Comparison of ENCODE assay signal across 1 cellular context in genomic region chr22:31399211-31400022, GRCh38.
TF ChIP-seq lines count a peak whose summit lies in the region.

DRG1 (plus strand) TSS chr22:31399604; CDS start chr22:31399684, 80 bp downstream.

TF ChIP-seq in HepG2, 621 proteins besides CTCF, POLR2A, EP300 and RAD21 (continued from another document and continues in another):
- no peak for TF ChIP-seq ZNF282 (IDR thresholded peaks at IDR 0.05; ENCODE audit: partially characterized antibody)
- 0 out of 2 replicates have a peak, but pooled peaks have one; percentile 34 for TF ChIP-seq ZNF251 (CRISPR knock-in tag; IDR thresholded peaks at IDR 0.05)
- no peak for TF ChIP-seq MAFF (IDR thresholded peaks at IDR 0.05; ENCODE audit: low read depth, low read length)
- TF ChIP-seq USF2 (IDR thresholded peaks at IDR 0.05; ENCODE audit: low read depth, low read length) = no peak
- TF ChIP-seq USF2 (CRISPR knock-in tag; IDR thresholded peaks at IDR 0.05; ENCODE audit: borderline replicate concordance) = no peak
- no peak; the same call in 1 of the 2 replicates for TF ChIP-seq AHDC1 (CRISPR knock-in tag; IDR thresholded peaks at IDR 0.05; ENCODE audit: borderline replicate concordance)
- 0 out of 2 replicates have a peak, but pooled peaks have one; percentile 25 for TF ChIP-seq AFF4 (CRISPR knock-in tag; IDR thresholded peaks at IDR 0.05)
- TF ChIP-seq RFX1 (IDR thresholded peaks at IDR 0.05) = no peak
- no peak for TF ChIP-seq ADNP (CRISPR knock-in tag; IDR thresholded peaks at IDR 0.05)
- no peak for TF ChIP-seq ZBTB1 (CRISPR knock-in tag; IDR thresholded peaks at IDR 0.05; ENCODE audit: borderline replicate concordance)
- TF ChIP-seq ZFP41 (CRISPR knock-in tag; IDR thresholded peaks at IDR 0.05; ENCODE audit: borderline replicate concordance) = no peak
- TF ChIP-seq ZNF619 (CRISPR knock-in tag; IDR thresholded peaks at IDR 0.05) = peak; percentile 96
- peak; percentile 82 for TF ChIP-seq IKZF4 (CRISPR knock-in tag; IDR thresholded peaks at IDR 0.05; ENCODE audit: borderline replicate concordance, low read depth, not compliant biosample characterization)
- TF ChIP-seq PLSCR1 (CRISPR knock-in tag; IDR thresholded peaks at IDR 0.05; ENCODE audit: borderline replicate concordance) = 0 out of 2 replicates have a peak, but pooled peaks have one; percentile 82
- TF ChIP-seq ELF3 (CRISPR knock-in tag; IDR thresholded peaks at IDR 0.05) = peak; percentile 19; the same call in 1 of the 2 replicates
- peak; percentile 39; the same call in 1 of the 2 replicates for TF ChIP-seq PBX2 (CRISPR knock-in tag; IDR thresholded peaks at IDR 0.05)
- TF ChIP-seq ZC3H4 (CRISPR knock-in tag; IDR thresholded peaks at IDR 0.05; ENCODE audit: borderline replicate concordance) = 0 out of 2 replicates have a peak, but pooled peaks have one; percentile 20
- peak; percentile 89; the same call in 1 of the 2 replicates for TF ChIP-seq ZBTB2 (CRISPR knock-in tag; IDR thresholded peaks at IDR 0.05; ENCODE audit: low read depth)
- no peak for TF ChIP-seq RFX3 (CRISPR knock-in tag; IDR thresholded peaks at IDR 0.05)
- no peak for TF ChIP-seq DDIT3 (CRISPR knock-in tag; IDR thresholded peaks at IDR 0.05)
- no peak; the same call in 1 of the 2 replicates for TF ChIP-seq ELF4 (CRISPR knock-in tag; IDR thresholded peaks at IDR 0.05; ENCODE audit: borderline replicate concordance)
- no peak for TF ChIP-seq ARID2 (CRISPR knock-in tag; IDR thresholded peaks at IDR 0.05; ENCODE audit: borderline replicate concordance)
- TF ChIP-seq SMC3 (IDR thresholded peaks at IDR 0.05; ENCODE audit: low read length) = no peak
- TF ChIP-seq ZNF879 (CRISPR knock-in tag; IDR thresholded peaks at IDR 0.05) = no peak
- TF ChIP-seq ZFP1 (CRISPR knock-in tag; IDR thresholded peaks at IDR 0.05) = no peak
- no peak for TF ChIP-seq REL (CRISPR knock-in tag; conservative IDR thresholded peaks at IDR 0.05)
- TF ChIP-seq ETV5 (CRISPR knock-in tag; IDR thresholded peaks at IDR 0.05; ENCODE audit: borderline replicate concordance) = peak; percentile 36; the same call in 1 of the 2 replicates
- no peak for TF ChIP-seq CCAR2 (optimal IDR thresholded peaks at IDR 0.05; ENCODE audit: low read depth, low read length)
- peak; percentile 84 for TF ChIP-seq RBM39 (IDR thresholded peaks at IDR 0.05; ENCODE audit: low read depth, low read length, poor library complexity, severe bottlenecking)
- peak; percentile 66 for TF ChIP-seq GFI1 (CRISPR knock-in tag; IDR thresholded peaks at IDR 0.05; ENCODE audit: borderline replicate concordance)
- TF ChIP-seq SCMH1 (CRISPR knock-in tag; IDR thresholded peaks at IDR 0.05; ENCODE audit: borderline replicate concordance) = no peak
- TF ChIP-seq TEAD3 (CRISPR knock-in tag; optimal IDR thresholded peaks at IDR 0.05; ENCODE audit: borderline replicate concordance) = peak; percentile 58
- TF ChIP-seq SOX6 (IDR thresholded peaks at IDR 0.05) = no peak
- TF ChIP-seq SOX6 (CRISPR knock-in tag; IDR thresholded peaks at IDR 0.05) = peak; percentile 77
- no peak for TF ChIP-seq TP53 (CRISPR knock-in tag; conservative IDR thresholded peaks at IDR 0.05)
- TF ChIP-seq THAP9 (CRISPR knock-in tag; IDR thresholded peaks at IDR 0.05; ENCODE audit: borderline replicate concordance) = peak; percentile 80; the same call in 1 of the 2 replicates
- no peak for TF ChIP-seq ZSCAN5A (CRISPR knock-in tag; IDR thresholded peaks at IDR 0.05; ENCODE audit: borderline replicate concordance)
- TF ChIP-seq ZNF772 (CRISPR knock-in tag; IDR thresholded peaks at IDR 0.05) = peak; percentile 78
- TF ChIP-seq JUN (CRISPR knock-in tag; IDR thresholded peaks at IDR 0.05) = no peak
